Comparison of ENCODE assay signal across 20 cellular contexts in genomic region chr4:3831529-3832150, GRCh38.
DNase-seq lines count a peak whose midpoint lies in the region; ATAC-seq, FAIRE-seq and TF ChIP-seq lines count a peak whose summit lies in the region.
"Had no signal": no experiment of that assay in that cellular context is flagged by ENCODE, and none has a peak within 500 bp of the region (broad histone marks: within the 10 kb centered on the region; RNA-seq: fewer than 3 reads in every experiment).

No MANE protein-coding gene starts in this region.

- H3K4ac ChIP-seq in H1 (replicated peaks; ENCODE audit: insufficient read length, low read depth, low read length) = peak overlapping the region; percentile 36
- no peak overlapping the region for H3K4ac ChIP-seq in neuronal stem cell (ENCODE audit: low read length)

- H3K4me1 ChIP-seq in SJCRH30 (peaks cover 84% of the 10 kb centered on the region), H1 (replicated peaks in 1 of 4; ENCODE audit: control insufficient read depth in 3 of 4, insufficient read depth in 4 of 4, low read length in 3 of 4) (peaks cover 0 to 45% (median 37%) of the 10 kb centered on the region in 4 experiments; a peak in 6 of 7 replicates), neuronal stem cell (ENCODE audit: control insufficient read depth in 2 of 2, insufficient read depth in 1 of 2, low read depth in 1 of 2, low read length in 2 of 2) (peaks cover 0 to 48% of the 10 kb centered on the region in 2 donors)

- H3K9ac ChIP-seq in H1 (replicated peaks in 1 of 4; ENCODE audit: extremely low read depth in 1 of 4, low read depth in 3 of 4, low read length in 3 of 4) (no peak overlapping the region), neuronal stem cell (ENCODE audit: low read depth, low read length, poor library complexity) (no peak overlapping the region)
- H3K9ac ChIP-seq: BLaER1 treated with 17β-estradiol and CSF1 and Interleukin-3, amounts not matched to agents 10 nM and 100 nM; GM23248 had no signal

- DNase-seq in left cardiac atrium = peak; percentile 10
- DNase-seq in left ventricle myocardium superior = no peak
- DNase-seq in SJCRH30 = no peak
- no peak for DNase-seq in H1 (ENCODE audit: low read depth in 1 of 2, low spot score in 2 of 2)
- no peak for DNase-seq in neuronal stem cell (ENCODE audit: low spot score)
- DNase-seq in COR-L47 (lab: John Stamatoyannopoulos, UW) = no peak
- DNase-seq in RKO (ENCODE audit: low spot score) = no peak
- DNase-seq: CD8-positive, alpha-beta T cell; DMS 273 treated with DMSO at 0.1 percent for 48 hours; DMS53; DND-41; EL; GM23248; HCEC 1CT; HFFc6 had no signal

- intact Hi-C loops in left cardiac atrium (cut with DNase I) (no loop called here), left ventricle myocardium superior (cut with micrococcal nuclease) (no loop called here)

- no peak overlapping the region for H2BK120ac ChIP-seq in H1 (replicated peaks; ENCODE audit: low read depth, low read length)
- peak overlapping the region; percentile 89 for H2BK120ac ChIP-seq in neuronal stem cell (ENCODE audit: low read depth, low read length)

- H3K4me3 ChIP-seq in SJCRH30 (no peak overlapping the region), H1 (ENCODE audit: extremely low read depth in 1 of 4, insufficient read depth in 2 of 4, low read depth in 3 of 4, low read length in 4 of 4) (no peak overlapping the region), neuronal stem cell (ENCODE audit: low read length in 2 of 2) (no peak overlapping the region)
- H3K4me3 ChIP-seq: BLaER1 treated with 17β-estradiol and CSF1 and Interleukin-3, amounts not matched to agents 10 nM and 100 nM; GM12878; GM23248 had no signal

- H3K27me3 ChIP-seq in SJCRH30 (no peaks in the 10 kb centered on the region), H1 (replicated peaks in 1 of 4; ENCODE audit: control insufficient read depth in 3 of 4, extremely low read depth in 1 of 4, insufficient read depth in 3 of 4, low read length in 3 of 4) (no peaks in the 10 kb centered on the region; a peak in 2 of 7 replicates), neuronal stem cell (ENCODE audit: control insufficient read depth in 3 of 3, insufficient read depth in 3 of 3, low read depth in 1 of 3, low read length in 3 of 3) (peaks cover 0 to 48% (median 8%) of the 10 kb centered on the region in 3 experiments)

- H3K23ac ChIP-seq in H1 (ENCODE audit: insufficient read length) (no peak overlapping the region), neuronal stem cell (ENCODE audit: low read depth, low read length, poor library complexity) (peak overlapping the region; percentile 11)

- CTCF ChIA-PET in H1 (lab: Charles Lee; ENCODE audit: partially characterized antibody) = interaction anchor here (0.7 to 9.1 kb wide), 5 partner anchors 10 to 120 kb away, joined by 3 to 37 read pairs (median 4); no protein-coding TSS in a partner anchor

- TF ChIP-seq CTCF in H1 (IDR thresholded peaks at IDR 0.05; ENCODE audit: control extremely low read depth in 1 of 3, insufficient read depth in 1 of 3, low read depth in 1 of 3, low read length in 3 of 3) = no peak

- H2AFZ ChIP-seq in H1 (ENCODE audit: low read length) = no peak overlapping the region
- no peak overlapping the region for H2AFZ ChIP-seq in neuronal stem cell (ENCODE audit: low read length)
- H2AFZ ChIP-seq: GM23248 had no signal

- no peaks in the 10 kb centered on the region for H3K79me2 ChIP-seq in H1 (ENCODE audit: control insufficient read depth in 1 of 2, insufficient read depth in 2 of 2, low read length in 2 of 2)

- H3K56ac ChIP-seq in H1 (replicated peaks; ENCODE audit: insufficient read length, low read depth, low read length) = no peak overlapping the region

- 80% methylated on average over 13 of the region's 14 CpGs; no CpG with 5 or more reads in 1 of the 2 experiments for WGBS in H1 (ENCODE audit: extremely low coverage in 1 of 2, insufficient coverage in 1 of 2, insufficient read length in 1 of 2, insufficient replicate concordance in 2 of 2, low coverage in 1 of 2, low lambda C conversion rate in 2 of 2, missing lambda C conversion rate in 1 of 2), 2 experiments
- no CpG with 5 or more reads among the region's 14 CpGs for WGBS in neuronal stem cell (ENCODE audit: extremely low coverage in 2 of 2, insufficient read length in 2 of 2, insufficient replicate concordance in 1 of 2), 2 donors

- H4K5ac ChIP-seq in H1 (ENCODE audit: insufficient read length, low read depth, low read length) = no peak overlapping the region

- H3K27ac ChIP-seq in SJCRH30 = peak overlapping the region; percentile 100
- no peak overlapping the region for H3K27ac ChIP-seq in H1 (ENCODE audit: low read depth, low read length)
- no peak overlapping the region for H3K27ac ChIP-seq in neuronal stem cell (replicated peaks; ENCODE audit: low read length)
- H3K27ac ChIP-seq: BLaER1 treated with 17β-estradiol and CSF1 and Interleukin-3, amounts not matched to agents 10 nM and 100 nM; GM23248 had no signal

- no peak for TF ChIP-seq RAD21 in H1 (IDR thresholded peaks at IDR 0.05 in 1 of 2, conservative IDR thresholded peaks at IDR 0.05 in 1 of 2; ENCODE audit: low read depth in 2 of 2, low read length in 2 of 2)

- H3K4me2 ChIP-seq in H1 (ENCODE audit: insufficient read depth in 1 of 2, low read depth in 2 of 2, low read length in 2 of 2) (no peak overlapping the region), neuronal stem cell (ENCODE audit: insufficient read depth, low read length, poor library complexity, severe bottlenecking) (no peak overlapping the region)

- H3K79me1 ChIP-seq in H1 (ENCODE audit: low read depth, low read length) (no peaks in the 10 kb centered on the region), neuronal stem cell (ENCODE audit: low read depth, low read length) (no peaks in the 10 kb centered on the region)

- POLR2A ChIA-PET in H1 (lab: Charles Lee; ENCODE audit: partially characterized antibody) = no interaction called here

- H4K91ac ChIP-seq in H1 (replicated peaks; ENCODE audit: insufficient read length, low read length) (peak overlapping the region; percentile 58), neuronal stem cell (ENCODE audit: low read depth, low read length, poor library complexity) (no peak overlapping the region)

- peak overlapping the region; percentile 66; the same call in 1 of the 2 replicates for H2BK5ac ChIP-seq in H1 (ENCODE audit: low read depth, low read length)
- H2BK5ac ChIP-seq in neuronal stem cell (ENCODE audit: low read length) = peak overlapping the region; percentile 57

- H4K20me1 ChIP-seq in H1 (replicated peaks in 1 of 2; ENCODE audit: control insufficient read depth in 1 of 2, insufficient read depth in 2 of 2, low read length in 2 of 2) = no peaks in the 10 kb centered on the region

- no peak overlapping the region for H4K8ac ChIP-seq in H1 (ENCODE audit: extremely low read depth, insufficient read depth, low read length)
- no peak overlapping the region for H4K8ac ChIP-seq in neuronal stem cell (ENCODE audit: low read depth, low read length)

- no peaks in the 10 kb centered on the region for H3K9me3 ChIP-seq in SJCRH30 (replicated peaks)
- H3K9me3 ChIP-seq in H1 (ENCODE audit: insufficient read depth in 2 of 2, low read depth in 1 of 2, low read length in 1 of 2) = no peaks in the 10 kb centered on the region
- H3K9me3 ChIP-seq in neuronal stem cell (replicated peaks in 1 of 2; ENCODE audit: control insufficient read depth in 2 of 2, insufficient read depth in 1 of 2, low read depth in 1 of 2, low read length in 2 of 2) = peaks cover 0 to 2% of the 10 kb centered on the region in 2 donors
- H3K9me3 ChIP-seq: BLaER1 treated with 17β-estradiol and CSF1 and Interleukin-3, amounts not matched to agents 10 nM and 100 nM had no signal

- H3K36me3 ChIP-seq in SJCRH30 (no peaks in the 10 kb centered on the region), H1 (ENCODE audit: control insufficient read depth in 2 of 4, insufficient read depth in 4 of 4, low read length in 3 of 4) (no peaks in the 10 kb centered on the region), neuronal stem cell (replicated peaks in 1 of 2; ENCODE audit: control insufficient read depth in 2 of 2, insufficient read depth in 2 of 2, low read length in 2 of 2) (no peaks in the 10 kb centered on the region)
- H3K36me3 ChIP-seq: BLaER1 treated with 17β-estradiol and CSF1 and Interleukin-3, amounts not matched to agents 10 nM and 100 nM had no signal

- 0 out of 2 replicates have a peak overlapping the region, but pooled peaks have one; percentile 61 for H2BK20ac ChIP-seq in H1 (ENCODE audit: low read length)

- no peak overlapping the region for H3K14ac ChIP-seq in H1 (ENCODE audit: insufficient read length)
- H3K14ac ChIP-seq in neuronal stem cell (ENCODE audit: low read length) = no peak overlapping the region

- no peak for ATAC-seq in left cardiac atrium
- ATAC-seq in left ventricle myocardium superior = no peak
- ATAC-seq in GM18907 (IDR thresholded peaks at IDR 0.05; ENCODE audit: unreplicated experiment) = no peak
- ATAC-seq: CD8-positive, alpha-beta T cell; GM12878 had no signal

- TF ChIP-seq POLR2A in H1 (IDR thresholded peaks at IDR 0.05; ENCODE audit: control extremely low read depth in 1 of 2, low read depth in 2 of 2, low read length in 2 of 2) = no peak

- peak overlapping the region; percentile 48 for H3K18ac ChIP-seq in H1 (ENCODE audit: extremely low read depth, low read length)
- H3K18ac ChIP-seq in neuronal stem cell (ENCODE audit: low read length) = peak overlapping the region; percentile 89

- H2BK15ac ChIP-seq in H1 (ENCODE audit: low read length) (peak overlapping the region; percentile 100; the same call in 1 of the 2 replicates), neuronal stem cell (ENCODE audit: low read length) (peak overlapping the region; percentile 97)

- H3K23me2 ChIP-seq in H1 (ENCODE audit: low read depth, low read length) = no peaks in the 10 kb centered on the region

- no peak for TF ChIP-seq EP300 in H1 (IDR thresholded peaks at IDR 0.05; ENCODE audit: borderline replicate concordance in 1 of 2, low read depth in 2 of 2, low read length in 2 of 2)

- FAIRE-seq in H1 (lab: Jason Lieb, UNC) = no peak
- FAIRE-seq: GM12878, GM19239, H54 had no signal

- H2AK5ac ChIP-seq in H1 (ENCODE audit: low read depth, low read length) (no peak overlapping the region), neuronal stem cell (ENCODE audit: low read depth, low read length) (peak overlapping the region; percentile 97)

- H2BK12ac ChIP-seq in H1 (ENCODE audit: low read depth, low read length) (peak overlapping the region; percentile 94; the same call in 1 of the 2 replicates), neuronal stem cell (ENCODE audit: low read length) (peak overlapping the region; percentile 98)

TF ChIP-seq in H1, 55 proteins besides CTCF, POLR2A, EP300 and RAD21 (continues in another document):
- no peak for TF ChIP-seq SAP30 (IDR thresholded peaks at IDR 0.05; ENCODE audit: insufficient read depth, insufficient replicate concordance, low read length)
- no peak for TF ChIP-seq JUND (IDR thresholded peaks at IDR 0.05; ENCODE audit: low read length)
- TF ChIP-seq HDAC6 (IDR thresholded peaks at IDR 0.05; ENCODE audit: low read depth, low read length) = no peak
- no peak for TF ChIP-seq SIX5 (IDR thresholded peaks at IDR 0.05; ENCODE audit: low read depth, low read length)
- no peak for TF ChIP-seq BACH1 (IDR thresholded peaks at IDR 0.05; ENCODE audit: low read length)
- TF ChIP-seq MAFK (IDR thresholded peaks at IDR 0.05; ENCODE audit: low read depth, low read length) = no peak
- TF ChIP-seq SRF (IDR thresholded peaks at IDR 0.05; ENCODE audit: low read depth, low read length) = no peak
- no peak for TF ChIP-seq BCL11A (IDR thresholded peaks at IDR 0.05; ENCODE audit: low read depth in 2 of 2, low read length in 2 of 2)
